In genomic region chr7:55912748-55913158, GRCh38 we compare ENCODE assay signal across 24 cellular contexts. TPM values are rescaled to one million over a fixed set of nuclear protein-coding genes. Genes with fewer than 3 reads are reported as not detected.
A peak's percentile ranks its signal among the peaks of the same experiment; 100 is the strongest.
DNase-seq lines count a peak whose midpoint lies in the region; ATAC-seq and TF ChIP-seq lines count a peak whose summit lies in the region.
"Had no signal": no experiment of that assay in that cellular context is flagged by ENCODE, and none has a peak within 500 bp of the region (broad histone marks: within the 10 kb centered on the region; RNA-seq: fewer than 3 reads in every experiment).

No MANE protein-coding gene starts in this region.

- H3K27me3 ChIP-seq in SK-N-SH (ENCODE audit: insufficient read depth) (no peaks in the 10 kb centered on the region), HAP-1 (ENCODE audit: low read depth) (no peaks in the 10 kb centered on the region), mesenchymal stem cell (ENCODE audit: control insufficient read depth in 1 of 2, insufficient read depth in 1 of 2, low read length in 2 of 2) (no peaks in the 10 kb centered on the region)
- H3K27me3 ChIP-seq: adrenal gland, esophagus squamous epithelium, Peyer's patch had no signal

- H3K4me2 ChIP-seq in SK-N-SH: no peak overlapping the region
- H3K4me2 ChIP-seq in mesenchymal stem cell (ENCODE audit: low read length, poor library complexity, severe bottlenecking): no peak overlapping the region

- no peaks in the 10 kb centered on the region for H3F3A ChIP-seq in SK-N-SH (replicated peaks; ENCODE audit: insufficient read depth)

- H3K4me1 ChIP-seq in SK-N-SH (ENCODE audit: control insufficient read depth in 1 of 2, insufficient read depth in 2 of 2, low read depth in 1 of 2, low read length in 1 of 2) (peaks cover 0 to 2% of the 10 kb centered on the region in 2 experiments; a peak in 1 of 4 replicates), HAP-1 (no peaks in the 10 kb centered on the region), mesenchymal stem cell (ENCODE audit: control insufficient read depth, insufficient read depth, low read depth, low read length) (no peaks in the 10 kb centered on the region)
- H3K4me1 ChIP-seq: adrenal gland, esophagus squamous epithelium, lower lobe of right lung, Peyer's patch had no signal

- H2BK15ac ChIP-seq in mesenchymal stem cell (ENCODE audit: low read depth, poor library complexity, severe bottlenecking): no peak overlapping the region

- no peak overlapping the region for H3K14ac ChIP-seq in mesenchymal stem cell (ENCODE audit: low read length in 2 of 2)

- H3K18ac ChIP-seq in mesenchymal stem cell (ENCODE audit: low read depth in 1 of 2, low read length in 2 of 2): no peak overlapping the region

- H3K23ac ChIP-seq in mesenchymal stem cell (ENCODE audit: low read length in 2 of 2): no peak overlapping the region

- H2BK12ac ChIP-seq in mesenchymal stem cell (ENCODE audit: low read length in 2 of 2): no peak overlapping the region

- H4K8ac ChIP-seq in mesenchymal stem cell (ENCODE audit: low read length): no peak overlapping the region

- WGBS in SK-N-SH (ENCODE audit: low lambda C conversion rate): 20% methylated on average over 3 of the region's 3 CpGs
- 60% methylated on average over 3 of the region's 3 CpGs for WGBS in mesenchymal stem cell

- TF ChIP-seq EP300 in SK-N-SH (IDR thresholded peaks at IDR 0.05; ENCODE audit: borderline replicate concordance in 1 of 2, low read depth in 1 of 2, low read length in 1 of 2): no peak

- peak; percentile 81 for ATAC-seq in SK-N-SH treated with all-trans-retinoic acid at 6 μM for 48 hours
- ATAC-seq: activated T-helper 17 cell treated with anti-CD3 and anti-CD28 coated beads, Interleukin-2, amount 50 U/mL, for 72 hours; lower lobe of right lung; naive thymus-derived CD8-positive, alpha-beta T cell; stimulated activated naive CD8-positive, alpha-beta T cell treated with anti-CD3 and anti-CD28 coated beads, Interleukin-15, amount 100 ng/mL, for 72 hours had no signal

- no peak overlapping the region for H3K4ac ChIP-seq in mesenchymal stem cell (ENCODE audit: low read depth in 1 of 2, low read length in 2 of 2)

- no peak overlapping the region for H3K4me3 ChIP-seq in SK-N-SH (ENCODE audit: low read depth in 2 of 2, low read length in 1 of 2)
- H3K4me3 ChIP-seq in HAP-1: no peak overlapping the region
- H3K4me3 ChIP-seq in mesenchymal stem cell (ENCODE audit: insufficient read depth in 1 of 2, low read depth in 1 of 2, low read length in 2 of 2): no peak overlapping the region
- H3K4me3 ChIP-seq: adrenal gland, esophagus squamous epithelium, lower lobe of right lung, Peyer's patch had no signal

- no peak overlapping the region for H2BK5ac ChIP-seq in mesenchymal stem cell (ENCODE audit: low read depth, low read length, poor library complexity, severe bottlenecking)

- no peaks in the 10 kb centered on the region for H3K79me1 ChIP-seq in mesenchymal stem cell (replicated peaks; ENCODE audit: low read length, poor library complexity, severe bottlenecking)

- in situ Hi-C loops in SK-MEL-5 (cut with HindIII; ENCODE audit: low pct_unique_long_range_greater_than_20kb, low sequenced_read_pairs) (no loop called here), HAP-1 (cut with MboI; ENCODE audit: low sequenced_read_pairs) (no loop called here)

- no peaks in the 10 kb centered on the region for H3K79me2 ChIP-seq in SK-N-SH (ENCODE audit: insufficient read depth)

- DNase-seq in SK-N-SH (no peak), SK-MEL-5 (ENCODE audit: low read depth, low spot score) (peak; percentile 19), foreskin melanocyte (peak; percentile 61), substantia nigra (lab: John Stamatoyannopoulos, UW) (peak in 3 of 49 donors; percentile 8 to 31 (median 10)), HAP-1 (ENCODE audit: low spot score in 2 of 2) (no peak), mesenchymal stem cell (no peak), GM20000 (ENCODE audit: low spot score) (no peak)
- DNase-seq: adrenal gland; DMS153; effector CD4-positive, alpha-beta T cell; esophagus squamous epithelium; GF-D8; H7; lower lobe of right lung; naive thymus-derived CD8-positive, alpha-beta T cell; NCI-H1436; NCI-H748 treated with DMSO at 0.1 percent for 48 hours; Peyer's patch; posterior cingulate gyrus; stimulated activated naive CD8-positive, alpha-beta T cell treated with anti-CD3 and anti-CD28 coated beads, Interleukin-15, amount 100 ng/mL, for 72 hours had no signal

- H2BK120ac ChIP-seq in mesenchymal stem cell (ENCODE audit: low read depth, low read length): no peak overlapping the region

- no peaks in the 10 kb centered on the region for H3K9me2 ChIP-seq in SK-N-SH

- H3K9ac ChIP-seq in SK-N-SH (no peak overlapping the region), mesenchymal stem cell (ENCODE audit: low read length) (no peak overlapping the region)

- H3K27ac ChIP-seq in SK-N-SH (ENCODE audit: low read depth in 2 of 2, low read length in 1 of 2) (peak overlapping the region in 1 of 2 experiments; percentile 35; a peak in 2 of 4 replicates), substantia nigra (ENCODE audit: low read depth, low read length, poor library complexity, severe bottlenecking) (peak overlapping the region; percentile 88), mesenchymal stem cell (ENCODE audit: low read length, poor library complexity, severe bottlenecking) (no peak overlapping the region)
- H3K27ac ChIP-seq: adrenal gland, esophagus squamous epithelium, lower lobe of right lung, Peyer's patch had no signal

- H2AFZ ChIP-seq in SK-N-SH (ENCODE audit: low read depth): no peak overlapping the region
- no peak overlapping the region for H2AFZ ChIP-seq in mesenchymal stem cell (ENCODE audit: low read depth, low read length)

- CTCF ChIA-PET in SK-N-SH (lab: Yijun Ruan, JAX): interaction anchor here (1.5 to 1.6 kb wide), 2 partner anchors 16 to 51 kb away, joined by 3 read pairs; no protein-coding TSS in a partner anchor

- H3K9me3 ChIP-seq in SK-N-SH (no peaks in the 10 kb centered on the region), HAP-1 (no peaks in the 10 kb centered on the region), mesenchymal stem cell (ENCODE audit: control insufficient read depth, low read length) (no peaks in the 10 kb centered on the region)
- H3K9me3 ChIP-seq: adrenal gland, esophagus squamous epithelium, lower lobe of right lung, Peyer's patch had no signal

- no peak for TF ChIP-seq CTCF in SK-N-SH (IDR thresholded peaks at IDR 0.05)
- no peak for TF ChIP-seq CTCF in GM20000 (IDR thresholded peaks at IDR 0.05; ENCODE audit: extremely low read depth, missing control alignments)

- POLR2A ChIA-PET in SK-N-SH (lab: Yijun Ruan, JAX): no interaction called here

- no peak for TF ChIP-seq RAD21 in SK-N-SH (IDR thresholded peaks at IDR 0.05; ENCODE audit: low read length)

- H4K91ac ChIP-seq in mesenchymal stem cell (ENCODE audit: low read length): no peak overlapping the region

- no peak overlapping the region for H2AK5ac ChIP-seq in mesenchymal stem cell (ENCODE audit: low read length, severe bottlenecking)

- peaks cover 4 to 11% of the 10 kb centered on the region in 2 experiments for H3K36me3 ChIP-seq in SK-N-SH (replicated peaks in 1 of 2; ENCODE audit: control insufficient read depth in 1 of 2, insufficient read depth in 2 of 2, low read length in 1 of 2)
- H3K36me3 ChIP-seq in HAP-1 (replicated peaks): no peaks in the 10 kb centered on the region
- H3K36me3 ChIP-seq in mesenchymal stem cell (ENCODE audit: control insufficient read depth in 1 of 2, insufficient read depth in 2 of 2, low read depth in 1 of 2, low read length in 2 of 2): peaks cover 0 to 2% of the 10 kb centered on the region in 2 experiments
- H3K36me3 ChIP-seq: Peyer's patch had no signal

- H4K20me1 ChIP-seq in SK-N-SH (ENCODE audit: insufficient read depth): no peaks in the 10 kb centered on the region

TF ChIP-seq in SK-N-SH treated with all-trans-retinoic acid at 6 μM for 48 hours, 23 proteins besides CTCF, POLR2A, EP300 and RAD21 (continues in another document):
- peak; percentile 43; the same call in 1 of the 2 replicates for TF ChIP-seq TCF4 (CRISPR knock-in tag; IDR thresholded peaks at IDR 0.05; ENCODE audit: borderline replicate concordance)
- 0 out of 2 replicates have a peak, but pooled peaks have one; percentile 19 for TF ChIP-seq ZC3H10 (CRISPR knock-in tag; IDR thresholded peaks at IDR 0.05)

TF ChIP-seq in SK-N-SH, 30 proteins besides CTCF, POLR2A, EP300 and RAD21 (continues in another document):
- no peak for TF ChIP-seq FOXJ3 (CRISPR knock-in tag; IDR thresholded peaks at IDR 0.05)

RNA-seq across cellular contexts. Expression of gene ZNF713, which starts 25.5 kb away (rescaled TPM):
- polyA plus RNA-seq in SK-N-SH (2012; rRNA removed): 1.6 and 2.6 TPM in 2 replicates
- 1.8 and 2.6 TPM in 2 replicates for polyA plus RNA-seq in SK-N-SH (2012; cell fraction: cytosol; rRNA removed)
- polyA plus RNA-seq in SK-N-SH (2012; cell fraction: nucleus; rRNA removed): 2.5 and 3.6 TPM in 2 replicates
- total RNA-seq in SK-MEL-5 (2014; rRNA removed; shearing (Covaris generic)): 0.43 and 0.85 TPM in 2 replicates
- 0.31 and 2.8 TPM in 2 replicates for polyA plus RNA-seq in SK-MEL-5 (2015; cell fraction: cytosol; rRNA removed)
- 0.28 and 2.9 TPM in 2 replicates for polyA plus RNA-seq in SK-MEL-5 (2015; cell fraction: nucleus; rRNA removed)
- 1.5 TPM for polyA plus RNA-seq in mesenchymal stem cell (2013, experiment 1 of 2)
- polyA plus RNA-seq in mesenchymal stem cell (2013, experiment 2 of 2): 1.4 TPM

RNA-seq across cellular contexts. Expression of gene MRPS17, which starts 38.9 kb away (rescaled TPM):
- polyA plus RNA-seq in SK-N-SH (2012; rRNA removed): 17.4 and 19.2 TPM in 2 replicates
- polyA plus RNA-seq in SK-N-SH (2012; cell fraction: cytosol; rRNA removed): 24.1 and 26.7 TPM in 2 replicates
- polyA plus RNA-seq in SK-N-SH (2012; cell fraction: nucleus; rRNA removed): 5.9 and 6.6 TPM in 2 replicates
- 32.2 and 34.3 TPM in 2 replicates for total RNA-seq in SK-MEL-5 (2014; rRNA removed; shearing (Covaris generic))
- polyA plus RNA-seq in SK-MEL-5 (2015; cell fraction: cytosol; rRNA removed): 15.5 and 16.5 TPM in 2 replicates
- polyA plus RNA-seq in SK-MEL-5 (2015; cell fraction: nucleus; rRNA removed): 2.9 and 7.1 TPM in 2 replicates
- 14.6 TPM for polyA plus RNA-seq in mesenchymal stem cell (2013, experiment 1 of 2)
- polyA plus RNA-seq in mesenchymal stem cell (2013, experiment 2 of 2): 15.8 TPM

RNA-seq across cellular contexts. Expression of gene SEPTIN14, which starts 50.2 kb away (rescaled TPM):
- not detected in 2 replicates for polyA plus RNA-seq in SK-N-SH (2012; rRNA removed)
- not detected in 2 replicates for polyA plus RNA-seq in SK-N-SH (2012; cell fraction: cytosol; rRNA removed)
- not detected in 2 replicates for polyA plus RNA-seq in SK-N-SH (2012; cell fraction: nucleus; rRNA removed)
- not detected in 2 replicates for total RNA-seq in SK-MEL-5 (2014; rRNA removed; shearing (Covaris generic))
- not detected in 2 replicates for polyA plus RNA-seq in SK-MEL-5 (2015; cell fraction: cytosol; rRNA removed)
- not detected in 2 replicates for polyA plus RNA-seq in SK-MEL-5 (2015; cell fraction: nucleus; rRNA removed)
- not detected for polyA plus RNA-seq in mesenchymal stem cell (2013, experiment 1 of 2)
- 0.01 TPM for polyA plus RNA-seq in mesenchymal stem cell (2013, experiment 2 of 2)
- total RNA-seq: activated T-helper 17 cell treated with anti-CD3 and anti-CD28 coated beads, Interleukin-2, amount 50 U/mL, for 72 hours; adrenal gland; cardiac septum; esophagus squamous epithelium; H7; lower lobe of right lung; naive thymus-derived CD8-positive, alpha-beta T cell; Peyer's patch had no signal
- polyA plus RNA-seq: adrenal gland; CD14-positive monocyte; naive thymus-derived CD8-positive, alpha-beta T cell had no signal

RNA-seq across cellular contexts. Expression of gene NIPSNAP2, which starts 51.6 kb away (rescaled TPM):
- 57.5 and 64.7 TPM in 2 replicates for polyA plus RNA-seq in SK-N-SH (2012; rRNA removed)
- polyA plus RNA-seq in SK-N-SH (2012; cell fraction: cytosol; rRNA removed): 72.8 and 90.7 TPM in 2 replicates
- 22.1 and 41.7 TPM in 2 replicates for polyA plus RNA-seq in SK-N-SH (2012; cell fraction: nucleus; rRNA removed)
- total RNA-seq in SK-MEL-5 (2014; rRNA removed; shearing (Covaris generic)): 115 and 125 TPM in 2 replicates
- 101 and 122 TPM in 2 replicates for polyA plus RNA-seq in SK-MEL-5 (2015; cell fraction: cytosol; rRNA removed)
- 109 and 140 TPM in 2 replicates for polyA plus RNA-seq in SK-MEL-5 (2015; cell fraction: nucleus; rRNA removed)
- polyA plus RNA-seq in mesenchymal stem cell (2013, experiment 1 of 2): 51.8 TPM
- polyA plus RNA-seq in mesenchymal stem cell (2013, experiment 2 of 2): 55.2 TPM

Comparison
In these comparisons a context has a peak if more than half of its experiments do, and no peak if none do; other contexts are left out.
1. DNase-seq: peak in SK-MEL-5 (single experiment) and foreskin melanocyte (single experiment); none in SK-N-SH (single experiment), HAP-1 (0 of 2), mesenchymal stem cell (single experiment) and GM20000 (single experiment).